In the genomic region with DNA sequence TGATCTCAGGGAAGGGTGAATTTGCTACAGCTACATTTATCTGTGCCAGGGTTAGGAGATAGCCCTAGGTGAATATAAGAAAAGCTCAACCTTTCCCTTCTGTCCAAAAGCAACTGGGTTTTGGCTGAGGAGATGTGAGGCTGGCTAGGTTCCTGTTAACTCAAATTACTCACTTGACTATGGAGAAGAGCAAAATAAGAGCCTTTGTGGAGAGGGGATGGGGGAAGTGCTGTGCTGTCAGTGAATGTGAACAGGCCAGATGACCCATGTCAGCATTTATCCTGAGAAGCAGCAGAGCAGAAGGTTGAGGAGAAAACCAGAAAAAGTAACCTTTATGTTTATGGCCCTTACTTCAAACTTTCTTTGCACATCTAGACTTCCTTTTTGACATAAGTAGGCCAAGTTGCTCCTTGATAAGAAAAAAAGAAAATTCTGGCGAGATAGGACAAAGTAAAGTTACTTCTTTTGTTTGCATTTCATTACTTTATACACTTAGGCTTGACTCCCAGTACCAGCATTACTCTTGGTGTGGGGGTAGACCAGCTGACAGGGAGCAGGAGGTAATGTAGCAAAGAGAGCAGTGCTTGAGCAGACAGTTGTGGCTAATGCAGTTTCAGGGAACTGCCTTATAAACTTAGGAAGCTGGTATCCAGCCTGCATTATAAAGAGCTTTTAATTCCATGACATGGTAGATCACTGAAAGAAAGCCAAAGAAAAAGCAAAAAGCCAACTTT, we compare ENCODE assay signal across 10 cellular contexts. TPM values are rescaled to one million over a fixed set of nuclear protein-coding genes. Genes with fewer than 3 reads are reported as not detected.
DNase-seq lines count a peak whose midpoint lies in the region; ATAC-seq and TF ChIP-seq lines count a peak whose summit lies in the region.
"Had no signal": no experiment of that assay in that cellular context is flagged by ENCODE, and none has a peak within 500 bp of the region (broad histone marks: within the 10 kb centered on the region; RNA-seq: fewer than 3 reads in every experiment).

No MANE protein-coding gene starts in this region.

- no peak for TF ChIP-seq CTCF in dorsolateral prefrontal cortex (IDR thresholded peaks at IDR 0.05 in 54 of 56, conservative IDR thresholded peaks at IDR 0.05 in 2 of 56; ENCODE audit: low read depth in 1 of 56, partially characterized antibody in 56 of 56)

- ATAC-seq in naive thymus-derived CD4-positive, alpha-beta T cell = peak; percentile 51
- ATAC-seq in stimulated activated naive CD8-positive, alpha-beta T cell treated with anti-CD3 and anti-CD28 coated beads, Interleukin-15, amount 100 ng/mL, for 72 hours = no peak
- ATAC-seq in GM21526 (IDR thresholded peaks at IDR 0.05; ENCODE audit: low FRiP score, unreplicated experiment) = no peak

- no peak for DNase-seq in CD4-positive, alpha-beta memory T cell
- peak; percentile 43 for DNase-seq in NCI-H2196 (lab: John Stamatoyannopoulos, UW; ENCODE audit: unreplicated experiment)
- DNase-seq in dorsolateral prefrontal cortex = peak in 2 of 10 donors; percentile 37 to 51
- no peak for DNase-seq in naive thymus-derived CD4-positive, alpha-beta T cell
- DNase-seq in stimulated activated naive CD8-positive, alpha-beta T cell treated with anti-CD3 and anti-CD28 coated beads, Interleukin-15, amount 100 ng/mL, for 72 hours = no peak
- DNase-seq in SK-N-DZ (ENCODE audit: low spot score) = no peak
- DNase-seq in activated effector memory CD4-positive, alpha-beta T cell treated with Interleukin-2 at 50 U/mL for 16 hours = no peak
- DNase-seq: NCI-H2081 treated with DMSO at 0.1 percent for 48 hours had no signal

- no peaks in the 10 kb centered on the region for H3K27me3 Mint-ChIP-seq in CD4-positive, alpha-beta memory T cell
- H3K27me3 Mint-ChIP-seq in naive thymus-derived CD4-positive, alpha-beta T cell = no peaks in the 10 kb centered on the region
- H3K27me3 Mint-ChIP-seq in stimulated activated naive CD8-positive, alpha-beta T cell treated with anti-CD3 and anti-CD28 coated beads, Interleukin-15, amount 100 ng/mL, for 72 hours = no peaks in the 10 kb centered on the region
- H3K27me3 Mint-ChIP-seq: central memory CD8-positive, alpha-beta T cell had no signal

- peak overlapping the region in 3 of 8 donors; percentile 5 to 33 (median 9) for H3K4me3 Mint-ChIP-seq in CD4-positive, alpha-beta memory T cell
- H3K4me3 Mint-ChIP-seq in naive thymus-derived CD4-positive, alpha-beta T cell = peak overlapping the region in 7 of 10 donors; percentile 4 to 45 (median 26)
- no peak overlapping the region for H3K4me3 Mint-ChIP-seq in stimulated activated naive CD8-positive, alpha-beta T cell treated with anti-CD3 and anti-CD28 coated beads, Interleukin-15, amount 100 ng/mL, for 72 hours
- H3K4me3 Mint-ChIP-seq: central memory CD8-positive, alpha-beta T cell had no signal

- H3K27me3 ChIP-seq in CD4-positive, alpha-beta memory T cell (ENCODE audit: insufficient read depth, low read length) = no peaks in the 10 kb centered on the region
- no peaks in the 10 kb centered on the region for H3K27me3 ChIP-seq in dorsolateral prefrontal cortex
- no peaks in the 10 kb centered on the region for H3K27me3 ChIP-seq in naive thymus-derived CD4-positive, alpha-beta T cell (ENCODE audit: control insufficient read depth in 2 of 2, insufficient read depth in 2 of 2, low read length in 2 of 2)

- peak overlapping the region; percentile 13 to 86 (median 77) for H3K27ac Mint-ChIP-seq in CD4-positive, alpha-beta memory T cell
- peak overlapping the region; percentile 0 to 91 (median 42) for H3K27ac Mint-ChIP-seq in naive thymus-derived CD4-positive, alpha-beta T cell
- peak overlapping the region in 1 of 2 donors; percentile 8 for H3K27ac Mint-ChIP-seq in stimulated activated naive CD8-positive, alpha-beta T cell treated with anti-CD3 and anti-CD28 coated beads, Interleukin-15, amount 100 ng/mL, for 72 hours

- peaks cover 3 to 9% of the 10 kb centered on the region in 2 donors for H3K36me3 Mint-ChIP-seq in CD4-positive, alpha-beta memory T cell
- peaks cover 0 to 13% (median 8%) of the 10 kb centered on the region in 5 donors for H3K36me3 Mint-ChIP-seq in naive thymus-derived CD4-positive, alpha-beta T cell

- no peak overlapping the region for H3K4me3 ChIP-seq in CD4-positive, alpha-beta memory T cell (ENCODE audit: low read length in 2 of 2)
- H3K4me3 ChIP-seq in dorsolateral prefrontal cortex = peak overlapping the region in 6 of 59 donors; percentile 7 to 28 (median 16)
- H3K4me3 ChIP-seq in naive thymus-derived CD4-positive, alpha-beta T cell (ENCODE audit: low read length) = no peak overlapping the region

- H3K9me3 Mint-ChIP-seq in CD4-positive, alpha-beta memory T cell = no peaks in the 10 kb centered on the region
- peaks cover 0 to 2% (median 0%) of the 10 kb centered on the region in 11 donors for H3K9me3 Mint-ChIP-seq in naive thymus-derived CD4-positive, alpha-beta T cell
- no peaks in the 10 kb centered on the region for H3K9me3 Mint-ChIP-seq in stimulated activated naive CD8-positive, alpha-beta T cell treated with anti-CD3 and anti-CD28 coated beads, Interleukin-15, amount 100 ng/mL, for 72 hours
- H3K9me3 Mint-ChIP-seq: central memory CD8-positive, alpha-beta T cell had no signal

- CTCF ChIA-PET in CD4-positive, alpha-beta memory T cell (lab: Charles Lee; ENCODE audit: partially characterized antibody) = interaction anchor here (0.7 to 1.8 kb wide), 4 partner anchors 11 to 57 kb away, joined by 3 to 9 read pairs (median 6); no protein-coding TSS in a partner anchor
- CTCF ChIA-PET in naive thymus-derived CD4-positive, alpha-beta T cell (lab: Charles Lee) = interaction anchor here (0.6 to 0.9 kb wide), 2 partner anchors 12 to 137 kb away, joined by 3 read pairs; no protein-coding TSS in a partner anchor

- POLR2A ChIA-PET in CD4-positive, alpha-beta memory T cell (lab: Charles Lee; ENCODE audit: partially characterized antibody) = interaction anchor here (0.8 to 2.0 kb wide), 3 partner anchors 8 to 69 kb away, joined by 3 to 7 read pairs (median 5); a partner anchor contains a TSS
- POLR2A ChIA-PET in naive thymus-derived CD4-positive, alpha-beta T cell (lab: Charles Lee) = interaction anchor here (0.7 to 0.8 kb wide), 2 partner anchors 15 to 70 kb away, joined by 4 to 5 read pairs; no protein-coding TSS in a partner anchor

- H3K9me3 ChIP-seq in CD4-positive, alpha-beta memory T cell (ENCODE audit: control insufficient read depth in 1 of 2, low read length in 2 of 2) = no peaks in the 10 kb centered on the region
- no peaks in the 10 kb centered on the region for H3K9me3 ChIP-seq in naive thymus-derived CD4-positive, alpha-beta T cell (ENCODE audit: control insufficient read depth in 2 of 3, low read length in 3 of 3)

- no peak overlapping the region for H3K27ac ChIP-seq in CD4-positive, alpha-beta memory T cell (ENCODE audit: low read depth, low read length)
- peak overlapping the region; percentile 3 to 88 (median 70) for H3K27ac ChIP-seq in dorsolateral prefrontal cortex
- H3K27ac ChIP-seq in naive thymus-derived CD4-positive, alpha-beta T cell (ENCODE audit: low read depth, low read length) = peak overlapping the region; percentile 32

- H3K4me1 Mint-ChIP-seq in CD4-positive, alpha-beta memory T cell = peaks cover 46 to 67% (median 56%) of the 10 kb centered on the region in 4 donors
- peaks cover 36 to 88% (median 65%) of the 10 kb centered on the region in 7 donors for H3K4me1 Mint-ChIP-seq in naive thymus-derived CD4-positive, alpha-beta T cell
- H3K4me1 Mint-ChIP-seq in stimulated activated naive CD8-positive, alpha-beta T cell treated with anti-CD3 and anti-CD28 coated beads, Interleukin-15, amount 100 ng/mL, for 72 hours = peaks cover 61% of the 10 kb centered on the region

- intact Hi-C loops in CD4-positive, alpha-beta memory T cell (cut with micrococcal nuclease) = no loop called here
- intact Hi-C loops in dorsolateral prefrontal cortex (cut with DNase I) = no loop called here
- intact Hi-C loops in naive thymus-derived CD4-positive, alpha-beta T cell (cut with micrococcal nuclease) = loop anchor here in 1 of 2 donors (1.0 to 10.0 kb wide), 2 partner anchors 21 to 216 kb away; a partner anchor contains a TSS

- peaks cover 49% of the 10 kb centered on the region for H3K4me1 ChIP-seq in CD4-positive, alpha-beta memory T cell (ENCODE audit: insufficient read depth, low read length)
- peaks cover 6 to 18% of the 10 kb centered on the region in 2 donors for H3K4me1 ChIP-seq in naive thymus-derived CD4-positive, alpha-beta T cell (ENCODE audit: control insufficient read depth in 2 of 2, insufficient read depth in 2 of 2, low read length in 2 of 2)

- no peaks in the 10 kb centered on the region for H3K36me3 ChIP-seq in CD4-positive, alpha-beta memory T cell (ENCODE audit: insufficient read depth, low read length)
- no peaks in the 10 kb centered on the region for H3K36me3 ChIP-seq in naive thymus-derived CD4-positive, alpha-beta T cell (ENCODE audit: control insufficient read depth in 2 of 3, insufficient read depth in 3 of 3, low read length in 3 of 3)

RNA-seq across cellular contexts. Expression of a gene that starts 21.3 kb away (rescaled TPM):
- total RNA-seq in CD4-positive, alpha-beta memory T cell = 10 to 100 TPM; 18.2 to 24.0 TPM
- 1 to 10 TPM; 7.1 to 8.0 TPM for polyA plus RNA-seq in CD4-positive, alpha-beta memory T cell
- total RNA-seq in dorsolateral prefrontal cortex = 10 to 100 TPM; 35.9 to 84.3 (median 57.8) TPM
- total RNA-seq in naive thymus-derived CD4-positive, alpha-beta T cell = 10 to 100 TPM; 19.2 to 44.1 (median 25.3) TPM
- 1 to 10 TPM; 5.1 to 6.0 TPM for polyA plus RNA-seq in naive thymus-derived CD4-positive, alpha-beta T cell
- polyA plus RNA-seq in SK-N-DZ (2014; cell fraction: cytosol; rRNA removed) = 41.8 and 47.4 TPM in 2 replicates
- 16.2 and 16.5 TPM in 2 replicates for polyA plus RNA-seq in SK-N-DZ (2014; cell fraction: nucleus; rRNA removed)

Comparison
In these comparisons a context has a peak if more than half of its experiments do, and no peak if none do; other contexts are left out.
1. H3K4me3 Mint-ChIP-seq: peak in naive thymus-derived CD4-positive, alpha-beta T cell (7 of 10); none in stimulated activated naive CD8-positive, alpha-beta T cell treated with anti-CD3 and anti-CD28 coated beads, Interleukin-15, amount 100 ng/mL, for 72 hours (0 of 2).